Comparison of ENCODE assay signal across 18 cellular contexts in the genomic region with DNA sequence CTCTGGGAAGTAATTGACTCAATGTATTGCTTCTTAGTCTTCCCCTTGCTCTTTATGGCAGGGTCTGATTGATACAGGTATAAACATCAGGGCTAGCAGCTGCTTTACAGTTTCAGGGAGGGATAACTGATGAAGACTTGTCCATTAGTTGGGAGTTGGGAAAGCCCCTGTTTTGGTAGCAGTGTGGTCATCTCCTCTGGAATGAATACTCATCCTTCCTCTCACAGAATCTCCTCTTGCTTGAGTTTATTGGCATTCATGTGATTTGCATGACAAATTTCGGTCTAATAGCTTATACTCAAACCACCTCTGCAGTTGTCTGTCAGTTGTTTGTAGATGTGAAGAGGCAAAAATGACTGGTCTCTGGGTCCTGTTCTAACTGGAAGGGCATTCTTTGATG.
DNase-seq lines count a peak whose midpoint lies in the region; ATAC-seq and TF ChIP-seq lines count a peak whose summit lies in the region.
"Had no signal": no experiment of that assay in that cellular context is flagged by ENCODE, and none has a peak within 500 bp of the region (broad histone marks: within the 10 kb centered on the region; RNA-seq: fewer than 3 reads in every experiment).

No MANE protein-coding gene starts in this region.

- no peak for TF ChIP-seq CTCF in GM23338 (conservative IDR thresholded peaks at IDR 0.05; ENCODE audit: low read depth in 2 of 2)
- no peak for TF ChIP-seq CTCF in foreskin keratinocyte (conservative IDR thresholded peaks at IDR 0.05)
- no peak for TF ChIP-seq CTCF in tibial nerve (IDR thresholded peaks at IDR 0.05)

- H3K4me3 ChIP-seq in GM23338 = no peak overlapping the region
- H3K4me3 ChIP-seq in tibial nerve = no peak overlapping the region
- H3K4me3 ChIP-seq: BLaER1, HAP-1 had no signal

- H3K79me2 ChIP-seq in GM23338 (replicated peaks; ENCODE audit: insufficient read depth) = peaks cover 91% of the 10 kb centered on the region

- H4K20me1 ChIP-seq in GM23338 (replicated peaks; ENCODE audit: insufficient read depth) = no peaks in the 10 kb centered on the region
- H4K20me1 ChIP-seq: BLaER1 had no signal

- H3K4me2 ChIP-seq in GM23338 = peak overlapping the region; percentile 60
- H3K4me2 ChIP-seq: BLaER1 had no signal

- DNase-seq in EH (ENCODE audit: low read depth) = peak; percentile 62
- no peak for DNase-seq in GM23338 (ENCODE audit: low spot score)
- DNase-seq in NCI-H526 treated with DMSO at 0.1 percent for 48 hours (lab: John Stamatoyannopoulos, UW) = peak; percentile 93
- no peak for DNase-seq in foreskin keratinocyte
- no peak for DNase-seq in tibial nerve (ENCODE audit: low spot score in 2 of 2)
- DNase-seq in natural killer cell treated with Interleukin-12 subunit alpha and Interleukin-12 subunit beta and Interleukin-15 and Interleukin-18, amount 100 ng/mL, for 72 hours (ENCODE audit: low spot score) = no peak
- DNase-seq in NCI-H2081 (lab: John Stamatoyannopoulos, UW) = no peak
- DNase-seq in central memory CD4-positive, alpha-beta T cell = no peak
- DNase-seq: Caco-2; CD4-positive, CD25-positive, alpha-beta regulatory T cell; CD8-positive, alpha-beta T cell; DMS153; HFFc6 had no signal

- no peak overlapping the region for H2AFZ ChIP-seq in GM23338

- no peaks in the 10 kb centered on the region for H3K9me3 ChIP-seq in tibial nerve
- H3K9me3 ChIP-seq: BLaER1, Caco-2, HAP-1 had no signal

- H3K27ac ChIP-seq in GM23338 (ENCODE audit: low read depth) (peak overlapping the region; percentile 61), foreskin keratinocyte (no peak overlapping the region), tibial nerve (no peak overlapping the region)
- H3K27ac ChIP-seq: 22Rv1, BLaER1, C4-2B had no signal

- H3K36me3 ChIP-seq in GM23338 (ENCODE audit: insufficient read depth) (no peaks in the 10 kb centered on the region), tibial nerve (no peaks in the 10 kb centered on the region)
- H3K36me3 ChIP-seq: BLaER1, HAP-1 had no signal

- no peaks in the 10 kb centered on the region for H3K27me3 ChIP-seq in GM23338 (ENCODE audit: insufficient read depth)
- no peaks in the 10 kb centered on the region for H3K27me3 ChIP-seq in foreskin keratinocyte
- no peaks in the 10 kb centered on the region for H3K27me3 ChIP-seq in tibial nerve
- H3K27me3 ChIP-seq: BLaER1 had no signal

- no peak overlapping the region for H3K4me3 Mint-ChIP-seq in GM23338
- H3K4me3 Mint-ChIP-seq in natural killer cell treated with Interleukin-12 subunit alpha and Interleukin-12 subunit beta and Interleukin-15 and Interleukin-18, amount 100 ng/mL, for 72 hours = no peak overlapping the region
- H3K4me3 Mint-ChIP-seq: B cell; CD4-positive, CD25-positive, alpha-beta regulatory T cell; CD8-positive, alpha-beta T cell; HFFc6 had no signal

- no peak for TF ChIP-seq EP300 in tibial nerve (IDR thresholded peaks at IDR 0.05)

- 0 out of 2 replicates have a peak, but pooled peaks cover 6% of the 10 kb centered on the region for H3K9me2 ChIP-seq in GM23338 (ENCODE audit: insufficient read depth)

- no peak for ATAC-seq in GM23338
- ATAC-seq in foreskin keratinocyte = peak; percentile 34
- no peak for ATAC-seq in natural killer cell treated with Interleukin-12 subunit alpha and Interleukin-12 subunit beta and Interleukin-15 and Interleukin-18, amount 100 ng/mL, for 72 hours
- ATAC-seq: CD8-positive, alpha-beta T cell had no signal

- peaks cover 88% of the 10 kb centered on the region for H3K4me1 ChIP-seq in GM23338 (ENCODE audit: insufficient read depth)
- H3K4me1 ChIP-seq in foreskin keratinocyte = peaks cover 11% of the 10 kb centered on the region
- H3K4me1 ChIP-seq in tibial nerve = peaks cover 0 to 9% (median 0%) of the 10 kb centered on the region in 4 donors
- H3K4me1 ChIP-seq: BLaER1, Caco-2 had no signal

- H3K27me3 Mint-ChIP-seq in GM23338 (ENCODE audit: insufficient read depth, low read depth, poor library complexity) = peaks cover 10% of the 10 kb centered on the region
- H3K27me3 Mint-ChIP-seq in natural killer cell treated with Interleukin-12 subunit alpha and Interleukin-12 subunit beta and Interleukin-15 and Interleukin-18, amount 100 ng/mL, for 72 hours = no peaks in the 10 kb centered on the region
- H3K27me3 Mint-ChIP-seq: B cell; CD4-positive, CD25-positive, alpha-beta regulatory T cell had no signal

- peak overlapping the region; percentile 76 for H3K27ac Mint-ChIP-seq in GM23338
- H3K27ac Mint-ChIP-seq in natural killer cell treated with Interleukin-12 subunit alpha and Interleukin-12 subunit beta and Interleukin-15 and Interleukin-18, amount 100 ng/mL, for 72 hours = no peak overlapping the region
- H3K27ac Mint-ChIP-seq: B cell; CD4-positive, CD25-positive, alpha-beta regulatory T cell; CD8-positive, alpha-beta T cell; HFFc6 had no signal

- TF ChIP-seq POLR2A in tibial nerve (IDR thresholded peaks at IDR 0.05) = no peak

- WGBS in tibial nerve, 2 donors = 96% methylated on average over 1 of the region's 1 CpG

- H3K9me3 Mint-ChIP-seq in GM23338 = no peaks in the 10 kb centered on the region
- H3K9me3 Mint-ChIP-seq in natural killer cell treated with Interleukin-12 subunit alpha and Interleukin-12 subunit beta and Interleukin-15 and Interleukin-18, amount 100 ng/mL, for 72 hours = peaks cover 6% of the 10 kb centered on the region
- H3K9me3 Mint-ChIP-seq: HFFc6 had no signal

- H3F3A ChIP-seq in GM23338 (replicated peaks; ENCODE audit: low read depth) = no peaks in the 10 kb centered on the region; the same call in 1 of the 2 replicates

- peaks cover 92% of the 10 kb centered on the region for H3K4me1 Mint-ChIP-seq in GM23338
- H3K4me1 Mint-ChIP-seq in natural killer cell treated with Interleukin-12 subunit alpha and Interleukin-12 subunit beta and Interleukin-15 and Interleukin-18, amount 100 ng/mL, for 72 hours (ENCODE audit: low read depth in 2 of 2) = no peaks in the 10 kb centered on the region
- H3K4me1 Mint-ChIP-seq: B cell; CD4-positive, CD25-positive, alpha-beta regulatory T cell had no signal

- no peaks in the 10 kb centered on the region; the same call in 2 of the 3 replicates for H3K36me3 Mint-ChIP-seq in GM23338 (ENCODE audit: low read depth)
- no peaks in the 10 kb centered on the region for H3K36me3 Mint-ChIP-seq in natural killer cell treated with Interleukin-12 subunit alpha and Interleukin-12 subunit beta and Interleukin-15 and Interleukin-18, amount 100 ng/mL, for 72 hours
- H3K36me3 Mint-ChIP-seq: CD4-positive, CD25-positive, alpha-beta regulatory T cell; CD8-positive, alpha-beta T cell had no signal

TF ChIP-seq in GM23338, 12 proteins besides CTCF, POLR2A, EP300 and RAD21:
- TF ChIP-seq POLR2AphosphoS5 (IDR thresholded peaks at IDR 0.05; ENCODE audit: low read depth) (no peak), EZH2phosphoT487 (IDR thresholded peaks at IDR 0.05; ENCODE audit: unreplicated experiment) (no peak), CREB1 (CRISPR knock-in tag; IDR thresholded peaks at IDR 0.05; ENCODE audit: low read depth) (no peak), ZNF114 (CRISPR knock-in tag; IDR thresholded peaks at IDR 0.05) (no peak), STAT1 (IDR thresholded peaks at IDR 0.05; ENCODE audit: unreplicated experiment) (no peak)
- TF ChIP-seq, protein P1, sequence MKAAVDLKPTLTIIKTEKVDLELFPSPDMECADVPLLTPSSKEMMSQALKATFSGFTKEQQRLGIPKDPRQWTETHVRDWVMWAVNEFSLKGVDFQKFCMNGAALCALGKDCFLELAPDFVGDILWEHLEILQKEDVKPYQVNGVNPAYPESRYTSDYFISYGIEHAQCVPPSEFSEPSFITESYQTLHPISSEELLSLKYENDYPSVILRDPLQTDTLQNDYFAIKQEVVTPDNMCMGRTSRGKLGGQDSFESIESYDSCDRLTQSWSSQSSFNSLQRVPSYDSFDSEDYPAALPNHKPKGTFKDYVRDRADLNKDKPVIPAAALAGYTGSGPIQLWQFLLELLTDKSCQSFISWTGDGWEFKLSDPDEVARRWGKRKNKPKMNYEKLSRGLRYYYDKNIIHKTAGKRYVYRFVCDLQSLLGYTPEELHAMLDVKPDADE (IDR thresholded peaks at IDR 0.05) = no peak

Comparison
In these comparisons a context has a peak if more than half of its experiments do, and no peak if none do; other contexts are left out.
1. DNase-seq: peak in EH (single experiment) and NCI-H526 treated with DMSO at 0.1 percent for 48 hours (single experiment); none in GM23338 (single experiment), foreskin keratinocyte (0 of 2), tibial nerve (0 of 2), natural killer cell treated with Interleukin-12 subunit alpha and Interleukin-12 subunit beta and Interleukin-15 and Interleukin-18, amount 100 ng/mL, for 72 hours (single experiment), NCI-H2081 (0 of 2) and central memory CD4-positive, alpha-beta T cell (single experiment).